In genomic region chr6:3045369-3045768, GRCh38 we compare ENCODE assay signal across 18 cellular contexts.
"Had no signal": no experiment of that assay in that cellular context is flagged by ENCODE, and none has a peak within 500 bp of the region (broad histone marks: within the 10 kb centered on the region; RNA-seq: fewer than 3 reads in every experiment).

No MANE protein-coding gene starts in this region.

- H3K27ac ChIP-seq: body of pancreas, hepatocyte, ovary, suprapubic skin, upper lobe of left lung had no signal

- H3K4me3 Mint-ChIP-seq: activated CD8-positive, alpha-beta memory T cell treated with anti-CD3 and anti-CD28 coated beads, Interleukin-2, amount 10 ng/mL, durations not matched to agents 7 days and 5 days; activated naive CD4-positive, alpha-beta T cell treated with anti-CD3 and anti-CD28 coated beads, Interleukin-2, amount 50 U/mL, for 24 hours; activated T-cell treated with anti-CD3 and anti-CD28 coated beads, Interleukin-2, amount 50 U/mL, for 24 hours; central memory CD8-positive, alpha-beta T cell; neural crest cell had no signal

- H3K27me3 ChIP-seq: body of pancreas, hepatocyte, ovary, suprapubic skin, upper lobe of left lung had no signal

- H3K9me3 Mint-ChIP-seq: activated naive CD4-positive, alpha-beta T cell treated with anti-CD3 and anti-CD28 coated beads, Interleukin-2, amount 50 U/mL, for 24 hours; activated T-cell treated with anti-CD3 and anti-CD28 coated beads, Interleukin-2, amount 50 U/mL, for 24 hours; central memory CD8-positive, alpha-beta T cell; neural crest cell had no signal

- H3K9me3 ChIP-seq: body of pancreas, ovary, suprapubic skin, upper lobe of left lung had no signal

- H3K36me3 Mint-ChIP-seq: activated CD8-positive, alpha-beta memory T cell treated with anti-CD3 and anti-CD28 coated beads, Interleukin-2, amount 10 ng/mL, durations not matched to agents 7 days and 5 days had no signal

- H3K27me3 Mint-ChIP-seq: activated naive CD4-positive, alpha-beta T cell treated with anti-CD3 and anti-CD28 coated beads, Interleukin-2, amount 50 U/mL, for 24 hours; activated T-cell treated with anti-CD3 and anti-CD28 coated beads, Interleukin-2, amount 50 U/mL, for 24 hours; central memory CD8-positive, alpha-beta T cell had no signal

- DNase-seq: activated CD4-positive, alpha-beta T cell treated with anti-CD3 and anti-CD28 coated beads, Interleukin-2, amount 50 U/mL, for 48 hours; activated CD8-positive, alpha-beta memory T cell treated with anti-CD3 and anti-CD28 coated beads, Interleukin-2, amount 10 ng/mL, durations not matched to agents 7 days and 5 days; activated effector memory CD4-positive, alpha-beta T cell treated with Interleukin-2 at 50 U/mL for 16 hours; activated T-cell treated with anti-CD3 and anti-CD28 coated beads, Interleukin-2, amount 50 U/mL, for 24 hours; amniotic stem cell; erythroblast; kidney; ovary; stimulated activated CD4-positive, alpha-beta T cell treated with anti-CD3 and anti-CD28 coated beads, Interleukin-12 subunit alpha, Interleukin-12 subunit beta, amount 100 ng/mL, for 4 hours; stimulated activated naive CD4-positive, alpha-beta T cell treated with Interleukin-2 at 50 U/mL for 16 hours; upper lobe of left lung had no signal

- ATAC-seq: activated CD4-positive, CD25-positive, alpha-beta regulatory T cell treated with anti-CD3 and anti-CD28 coated beads, Interleukin-2, amount 50 U/mL, for 24 hours; activated CD8-positive, alpha-beta memory T cell treated with anti-CD3 and anti-CD28 coated beads, Interleukin-2, amount 10 ng/mL, durations not matched to agents 7 days and 5 days; body of pancreas had no signal

- H3K4me1 ChIP-seq: body of pancreas, suprapubic skin, upper lobe of left lung had no signal

- H3K4me3 ChIP-seq: body of pancreas, hepatocyte, ovary, suprapubic skin, upper lobe of left lung had no signal

- H3K36me3 ChIP-seq: ovary, suprapubic skin, upper lobe of left lung had no signal

- H3K27ac Mint-ChIP-seq: activated CD8-positive, alpha-beta memory T cell treated with anti-CD3 and anti-CD28 coated beads, Interleukin-2, amount 10 ng/mL, durations not matched to agents 7 days and 5 days; activated naive CD4-positive, alpha-beta T cell treated with anti-CD3 and anti-CD28 coated beads, Interleukin-2, amount 50 U/mL, for 24 hours; activated T-cell treated with anti-CD3 and anti-CD28 coated beads, Interleukin-2, amount 50 U/mL, for 24 hours had no signal

- H3K4me1 Mint-ChIP-seq: activated naive CD4-positive, alpha-beta T cell treated with anti-CD3 and anti-CD28 coated beads, Interleukin-2, amount 50 U/mL, for 24 hours; central memory CD8-positive, alpha-beta T cell had no signal
